26 cellular contexts compared by ENCODE assay signal in genomic region chr12:26331960-26332359, GRCh38.
DNase-seq lines count a peak whose midpoint lies in the region; ATAC-seq, FAIRE-seq and TF ChIP-seq lines count a peak whose summit lies in the region.
"Had no signal": no experiment of that assay in that cellular context is flagged by ENCODE, and none has a peak within 500 bp of the region (broad histone marks: within the 10 kb centered on the region; RNA-seq: fewer than 3 reads in every experiment).

No MANE protein-coding gene starts in this region.

- WGBS in K562 (ENCODE audit: insufficient coverage, low coverage, missing lambda C conversion rate), result 13% methylated on average over 4 of the region's 4 CpGs

- POLR2A ChIA-PET in K562 (lab: Yijun Ruan, JAX), result no interaction called here

- no peak overlapping the region for H3K4me3 ChIP-seq in K562
- H3K4me3 ChIP-seq: BLaER1 treated with 17β-estradiol and CSF1 and Interleukin-3, amounts not matched to agents 10 nM and 100 nM; body of pancreas; esophagus muscularis mucosa; right atrium auricular region; SJSA1; smooth muscle cell; thyroid gland had no signal

- H3K9me3 Mint-ChIP-seq in stimulated activated naive B cell treated with anti-CD40 and anti-IgM and Interleukin-4, amounts not matched to agents 10 μg/mL and 1 μg/mL and 100 μg/mL, for 72 hours, result peaks cover 0 to 2% of the 10 kb centered on the region in 2 donors

- in situ Hi-C loops in K562 (cut with MboI), result no loop called here

- no peak for FAIRE-seq in K562 (lab: Jason Lieb, UNC)
- FAIRE-seq: H1 had no signal

- no peaks in the 10 kb centered on the region; a peak in 2 of 5 replicates for H3K4me1 ChIP-seq in K562 (replicated peaks in 1 of 2; ENCODE audit: control insufficient read depth in 2 of 2, insufficient read depth in 2 of 2, low read length in 2 of 2)
- H3K4me1 ChIP-seq: body of pancreas, esophagus muscularis mucosa, right atrium auricular region, thyroid gland had no signal

- peaks cover 10 to 24% of the 10 kb centered on the region in 2 donors for H3K36me3 Mint-ChIP-seq in stimulated activated naive B cell treated with anti-CD40 and anti-IgM and Interleukin-4, amounts not matched to agents 10 μg/mL and 1 μg/mL and 100 μg/mL, for 72 hours

- no peak overlapping the region for H3K4me2 ChIP-seq in K562 (ENCODE audit: insufficient read depth, low read length)
- H3K4me2 ChIP-seq: smooth muscle cell had no signal

- intact Hi-C loops in K562 (cut with micrococcal nuclease), result no loop called here

- no peak for TF ChIP-seq RAD21 in K562 (CRISPR knock-in tag; conservative IDR thresholded peaks at IDR 0.05 in 1 of 2, IDR thresholded peaks at IDR 0.05 in 1 of 2)

- DNase-seq in K562 (ENCODE audit: extremely low read depth in 1 of 4, low spot score in 3 of 4), result no peak
- DNase-seq in stimulated activated naive B cell treated with anti-CD40 and anti-IgM and Interleukin-4, amounts not matched to agents 10 μg/mL and 1 μg/mL and 100 μg/mL, for 72 hours, result no peak
- no peak for DNase-seq in NCI-H226
- no peak for DNase-seq in RKO (ENCODE audit: low spot score)
- DNase-seq: activated CD4-positive, alpha-beta memory T cell treated with anti-CD3 and anti-CD28 coated beads for 36 hours; activated CD4-positive, CD25-positive, alpha-beta regulatory T cell treated with anti-CD3 and anti-CD28 coated beads, Interleukin-2, amount 50 U/mL, for 72 hours; activated naive CD4-positive, alpha-beta T cell treated with anti-CD3 and anti-CD28 coated beads for 36 hours; activated T-cell treated with anti-CD3 and anti-CD28 coated beads, Interleukin-2, amount 50 U/mL, for 72 hours; body of pancreas; dermis blood vessel endothelial cell; foreskin fibroblast; Kasumi-1; mesendoderm; NCI-H1694; NCI-H82; RPMI8226; thyroid gland had no signal

- ATAC-seq in GM18520 (IDR thresholded peaks at IDR 0.05; ENCODE audit: unreplicated experiment) (peak; percentile 55), HG02885 (IDR thresholded peaks at IDR 0.05; ENCODE audit: poor library complexity, unreplicated experiment) (peak; percentile 72), K562 (no peak), HG03159 (IDR thresholded peaks at IDR 0.05; ENCODE audit: unreplicated experiment) (no peak)
- ATAC-seq in stimulated activated naive B cell treated with anti-CD40 and anti-IgM and Interleukin-4, amounts not matched to agents 10 μg/mL and 1 μg/mL and 100 μg/mL, for 72 hours (replicated peaks), result peak; percentile 26 to 41
- ATAC-seq: activated T-cell treated with anti-CD3 and anti-CD28 coated beads, Interleukin-2, amount 50 U/mL, for 72 hours; body of pancreas had no signal

- H3K27me3 Mint-ChIP-seq in stimulated activated naive B cell treated with anti-CD40 and anti-IgM and Interleukin-4, amounts not matched to agents 10 μg/mL and 1 μg/mL and 100 μg/mL, for 72 hours, result no peaks in the 10 kb centered on the region
- H3K27me3 Mint-ChIP-seq: activated CD4-positive, alpha-beta memory T cell treated with anti-CD3 and anti-CD28 coated beads for 36 hours had no signal

- no peaks in the 10 kb centered on the region for H3K79me2 ChIP-seq in K562 (ENCODE audit: control insufficient read depth, insufficient read depth, low read length)

- TF ChIP-seq CTCF in K562 (IDR thresholded peaks at IDR 0.05 in 2 of 3, conservative IDR thresholded peaks at IDR 0.05 in 1 of 3; ENCODE audit: insufficient read depth in 2 of 3, low read depth in 1 of 3, low read length in 3 of 3), result no peak

- no TSS peak for BruUV-seq in K562 (replicated peaks; lab: Mats Ljungman, UMichigan)

- no peak for TF ChIP-seq POLR2A in K562 (conservative IDR thresholded peaks at IDR 0.05)

- no peak overlapping the region for H3K4me3 Mint-ChIP-seq in stimulated activated naive B cell treated with anti-CD40 and anti-IgM and Interleukin-4, amounts not matched to agents 10 μg/mL and 1 μg/mL and 100 μg/mL, for 72 hours
- H3K4me3 Mint-ChIP-seq: activated CD4-positive, alpha-beta memory T cell treated with anti-CD3 and anti-CD28 coated beads for 36 hours; activated naive CD4-positive, alpha-beta T cell treated with anti-CD3 and anti-CD28 coated beads for 36 hours; activated T-cell treated with anti-CD3 and anti-CD28 coated beads, Interleukin-2, amount 50 U/mL, for 72 hours had no signal

- H3K9me1 ChIP-seq in K562 (ENCODE audit: control insufficient read depth, insufficient read depth, low read length), result no peaks in the 10 kb centered on the region

- no peaks in the 10 kb centered on the region for H3K9me3 ChIP-seq in K562 (replicated peaks; ENCODE audit: control insufficient read depth, insufficient read depth, low read depth, low read length)
- H3K9me3 ChIP-seq: BLaER1 treated with 17β-estradiol and CSF1 and Interleukin-3, amounts not matched to agents 10 nM and 100 nM; body of pancreas; esophagus muscularis mucosa; right atrium auricular region; SJSA1; thyroid gland had no signal

- H3K27me3 ChIP-seq in K562 (ENCODE audit: control insufficient read depth in 2 of 2, insufficient read depth in 2 of 2, low read length in 2 of 2), result no peaks in the 10 kb centered on the region
- H3K27me3 ChIP-seq: BLaER1 treated with 17β-estradiol and CSF1 and Interleukin-3, amounts not matched to agents 10 nM and 100 nM; body of pancreas; esophagus muscularis mucosa; right atrium auricular region; SJSA1; thyroid gland had no signal

- H3K4me1 Mint-ChIP-seq in stimulated activated naive B cell treated with anti-CD40 and anti-IgM and Interleukin-4, amounts not matched to agents 10 μg/mL and 1 μg/mL and 100 μg/mL, for 72 hours, result peaks cover 19 to 33% of the 10 kb centered on the region in 2 donors

- TF ChIP-seq EP300 in K562 (IDR thresholded peaks at IDR 0.05; ENCODE audit: low read length), result no peak

- H3K36me3 ChIP-seq in K562 (ENCODE audit: control insufficient read depth, insufficient read depth, low read length), result no peaks in the 10 kb centered on the region
- H3K36me3 ChIP-seq: BLaER1 treated with 17β-estradiol and CSF1 and Interleukin-3, amounts not matched to agents 10 nM and 100 nM; esophagus muscularis mucosa; right atrium auricular region; SJSA1; thyroid gland had no signal

- H3K27ac ChIP-seq in K562 (ENCODE audit: extremely low read depth, low read depth, low read length), result no peak overlapping the region
- H3K27ac ChIP-seq: body of pancreas, esophagus muscularis mucosa, right atrium auricular region, SJSA1, thyroid gland had no signal

- H2AFZ ChIP-seq in K562 (ENCODE audit: low read depth, low read length), result no peak overlapping the region

- H4K20me1 ChIP-seq in K562 (replicated peaks; ENCODE audit: control insufficient read depth, insufficient read depth, low read length), result no peaks in the 10 kb centered on the region
- H4K20me1 ChIP-seq: BLaER1 treated with 17β-estradiol and CSF1 and Interleukin-3, amounts not matched to agents 10 nM and 100 nM had no signal

- H3K27ac Mint-ChIP-seq in stimulated activated naive B cell treated with anti-CD40 and anti-IgM and Interleukin-4, amounts not matched to agents 10 μg/mL and 1 μg/mL and 100 μg/mL, for 72 hours, result no peak overlapping the region
- H3K27ac Mint-ChIP-seq: activated CD4-positive, alpha-beta memory T cell treated with anti-CD3 and anti-CD28 coated beads for 36 hours; activated naive CD4-positive, alpha-beta T cell treated with anti-CD3 and anti-CD28 coated beads for 36 hours; activated T-cell treated with anti-CD3 and anti-CD28 coated beads, Interleukin-2, amount 50 U/mL, for 72 hours had no signal

- no peak overlapping the region for H3K9ac ChIP-seq in K562 (ENCODE audit: insufficient read depth in 1 of 2, low read depth in 2 of 2, low read length in 2 of 2)
- H3K9ac ChIP-seq: BLaER1 treated with 17β-estradiol and CSF1 and Interleukin-3, amounts not matched to agents 10 nM and 100 nM had no signal

- CTCF ChIA-PET in K562 (lab: Yijun Ruan, JAX; ENCODE audit: low intra/inter-chr PET ratio), result no interaction called here

TF ChIP-seq in K562, 482 proteins besides CTCF, POLR2A, EP300 and RAD21 (continues in another document):
- TF ChIP-seq ELF1 (tag; IDR thresholded peaks at IDR 0.05) (peak; percentile 55; the same call in 1 of the 2 replicates), ZNF280A (IDR thresholded peaks at IDR 0.05; ENCODE audit: low read depth, partially characterized antibody) (no peak), ZNF12 (CRISPR knock-in tag; IDR thresholded peaks at IDR 0.05) (no peak), FOSL1 (tag; conservative IDR thresholded peaks at IDR 0.05) (peak; percentile 69), ZBTB11 (CRISPR knock-in tag; IDR thresholded peaks at IDR 0.05) (no peak), ZNF444 (CRISPR knock-in tag; IDR thresholded peaks at IDR 0.05) (no peak)

Comparison
In these comparisons a context has a peak if more than half of its experiments do, and no peak if none do; other contexts are left out.
1. ATAC-seq: peak in GM18520 (single experiment), HG02885 (single experiment) and stimulated activated naive B cell treated with anti-CD40 and anti-IgM and Interleukin-4, amounts not matched to agents 10 μg/mL and 1 μg/mL and 100 μg/mL, for 72 hours (2 of 2); none in K562 (single experiment) and HG03159 (single experiment).